35 cellular contexts compared by ENCODE assay signal in genomic region chrX:28756175-28756574, GRCh38.
DNase-seq lines count a peak whose midpoint lies in the region; ATAC-seq and TF ChIP-seq lines count a peak whose summit lies in the region.
"Had no signal": no experiment of that assay in that cellular context is flagged by ENCODE, and none has a peak within 500 bp of the region (broad histone marks: within the 10 kb centered on the region; RNA-seq: fewer than 3 reads in every experiment).

No MANE protein-coding gene starts in this region.

- peaks cover 10% of the 10 kb centered on the region for H3K4me1 Mint-ChIP-seq in nephron progenitor cell
- H3K4me1 Mint-ChIP-seq in T-cell = no peaks in the 10 kb centered on the region
- H3K4me1 Mint-ChIP-seq: B cell; CD14-positive monocyte; CD4-positive, alpha-beta memory T cell; CD8-positive, alpha-beta memory T cell had no signal

- H3K36me3 ChIP-seq in left ventricle myocardium inferior (no peaks in the 10 kb centered on the region), right atrium auricular region (no peaks in the 10 kb centered on the region)
- H3K36me3 ChIP-seq: BE2C; BLaER1; BLaER1 treated with 17β-estradiol and CSF1 and Interleukin-3, amounts not matched to agents 10 nM and 100 nM had no signal

- CTCF ChIA-PET in T-cell (lab: Charles Lee) = no interaction called here

- POLR2A ChIA-PET in T-cell (lab: Charles Lee) = no interaction called here

- H3K9me3 Mint-ChIP-seq in nephron progenitor cell = no peaks in the 10 kb centered on the region
- H3K9me3 Mint-ChIP-seq in T-cell = peaks cover 0 to 6% (median 5%) of the 10 kb centered on the region in 3 donors
- H3K9me3 Mint-ChIP-seq: CD8-positive, alpha-beta T cell had no signal

- H3K4me1 ChIP-seq in left ventricle myocardium inferior (peaks cover 17% of the 10 kb centered on the region), right atrium auricular region (no peaks in the 10 kb centered on the region)
- H3K4me1 ChIP-seq: A549; BE2C; BLaER1; BLaER1 treated with 17β-estradiol and CSF1 and Interleukin-3, amounts not matched to agents 10 nM and 100 nM; Caco-2 had no signal

- TF ChIP-seq CTCF in left ventricle myocardium inferior (IDR thresholded peaks at IDR 0.05; ENCODE audit: borderline replicate concordance) (no peak), right atrium auricular region (IDR thresholded peaks at IDR 0.05) (no peak), nephron progenitor cell (IDR thresholded peaks at IDR 0.05) (no peak)

- ATAC-seq in Right ventricle myocardium superior (ENCODE audit: poor library complexity) (peak; percentile 63), Right ventricle myocardium inferior (no peak), left ventricle myocardium superior (peak; percentile 69), T-cell (replicated peaks in 1 of 4) (no peak)
- ATAC-seq: A549; CD8-positive, alpha-beta T cell had no signal

- peak overlapping the region; percentile 59 for H3K27ac ChIP-seq in left ventricle myocardium inferior (replicated peaks)
- no peak overlapping the region for H3K27ac ChIP-seq in right atrium auricular region
- H3K27ac ChIP-seq: 22Rv1; A549; BLaER1; BLaER1 treated with 17β-estradiol and CSF1 and Interleukin-3, amounts not matched to agents 10 nM and 100 nM; C4-2B had no signal

- H3K36me3 Mint-ChIP-seq in nephron progenitor cell (ENCODE audit: low read depth) (no peaks in the 10 kb centered on the region), T-cell (no peaks in the 10 kb centered on the region)
- H3K36me3 Mint-ChIP-seq: CD14-positive monocyte; CD4-positive, alpha-beta memory T cell; CD4-positive, CD25-positive, alpha-beta regulatory T cell; CD8-positive, alpha-beta memory T cell; CD8-positive, alpha-beta T cell had no signal

- no peaks in the 10 kb centered on the region for H3K9me3 ChIP-seq in left ventricle myocardium inferior (replicated peaks)
- no peaks in the 10 kb centered on the region for H3K9me3 ChIP-seq in right atrium auricular region
- H3K9me3 ChIP-seq: A549; BE2C; BLaER1; BLaER1 treated with 17β-estradiol and CSF1 and Interleukin-3, amounts not matched to agents 10 nM and 100 nM; Caco-2 had no signal

- DNase-seq in Right ventricle myocardium superior = no peak
- DNase-seq in cardiac septum (ENCODE audit: low spot score) = no peak
- no peak for DNase-seq in left ventricle myocardium inferior
- no peak for DNase-seq in Right ventricle myocardium inferior (ENCODE audit: missing footprints)
- no peak for DNase-seq in left ventricle myocardium superior
- no peak for DNase-seq in right atrium auricular region (ENCODE audit: low spot score)
- no peak for DNase-seq in nephron progenitor cell
- no peak for DNase-seq in T-cell
- DNase-seq: 8988T; ACHN; AML-193; BE2C; C1 segment of cervical spinal cord; Caco-2; Calu3; CD4-positive, alpha-beta memory T cell; CD4-positive, alpha-beta T cell; CD4-positive, CD25-positive, alpha-beta regulatory T cell; CD8-positive, alpha-beta memory T cell; CD8-positive, alpha-beta T cell; COR-L47; DMS 273 treated with DMSO at 0.1 percent for 48 hours; DMS153; DMS53; DMS79; DMS79 treated with DMSO at 0.1 percent for 48 hours; DND-41; EL had no signal

- H3K27ac Mint-ChIP-seq in nephron progenitor cell (peak overlapping the region; percentile 1), T-cell (no peak overlapping the region)
- H3K27ac Mint-ChIP-seq: B cell; CD14-positive monocyte; CD4-positive, alpha-beta memory T cell; CD4-positive, alpha-beta T cell; CD4-positive, CD25-positive, alpha-beta regulatory T cell; CD8-positive, alpha-beta memory T cell; CD8-positive, alpha-beta T cell had no signal

- intact Hi-C loops in Right ventricle myocardium superior (cut with DNase I) (no loop called here), cardiac septum (cut with DNase I) (no loop called here), left ventricle myocardium inferior (cut with micrococcal nuclease) (no loop called here), Right ventricle myocardium inferior (cut with DNase I) (loop anchor here (5.0 kb wide), 2 partner anchors 96 to 144 kb away; no protein-coding TSS in a partner anchor), left ventricle myocardium superior (cut with micrococcal nuclease) (no loop called here)

- H3K4me3 Mint-ChIP-seq in nephron progenitor cell (no peak overlapping the region), T-cell (no peak overlapping the region)
- H3K4me3 Mint-ChIP-seq: B cell; CD14-positive monocyte; CD4-positive, alpha-beta memory T cell; CD4-positive, alpha-beta T cell; CD4-positive, CD25-positive, alpha-beta regulatory T cell; CD8-positive, alpha-beta memory T cell; CD8-positive, alpha-beta T cell had no signal

- H3K27me3 ChIP-seq in left ventricle myocardium inferior (ENCODE audit: low read depth) = no peaks in the 10 kb centered on the region
- H3K27me3 ChIP-seq in right atrium auricular region = no peaks in the 10 kb centered on the region
- H3K27me3 ChIP-seq: BE2C; BLaER1; BLaER1 treated with 17β-estradiol and CSF1 and Interleukin-3, amounts not matched to agents 10 nM and 100 nM had no signal

- H3K4me3 ChIP-seq in left ventricle myocardium inferior = no peak overlapping the region
- no peak overlapping the region for H3K4me3 ChIP-seq in right atrium auricular region
- H3K4me3 ChIP-seq: A549; BLaER1; BLaER1 treated with 17β-estradiol and CSF1 and Interleukin-3, amounts not matched to agents 10 nM and 100 nM had no signal

- H3K27me3 Mint-ChIP-seq in nephron progenitor cell (ENCODE audit: low read depth, poor library complexity) (no peaks in the 10 kb centered on the region), T-cell (peaks cover 0 to 8% of the 10 kb centered on the region in 2 donors)
- H3K27me3 Mint-ChIP-seq: B cell; CD4-positive, alpha-beta memory T cell; CD4-positive, alpha-beta T cell; CD4-positive, CD25-positive, alpha-beta regulatory T cell; CD8-positive, alpha-beta memory T cell had no signal

Comparison
In these comparisons a context has a peak if more than half of its experiments do, and no peak if none do; other contexts are left out.
1. ATAC-seq: peak in Right ventricle myocardium superior (single experiment) and left ventricle myocardium superior (single experiment); none in Right ventricle myocardium inferior (single experiment) and T-cell (0 of 4).